1 cellular context compared by ENCODE assay signal in genomic region chr1:145607833-145608733, GRCh38.
TF ChIP-seq lines count a peak whose summit lies in the region.
"Not testable (repeated sequence)": the region's sequence is repeated elsewhere in the genome, so short reads cannot be mapped to it uniquely, and the experiment has no call there.

GPR89A (plus strand) TSS chr1:145607988; CDS start chr1:145608134, 146 bp downstream.

TF ChIP-seq in K562, 482 proteins besides CTCF, POLR2A, EP300 and RAD21 (continued from another document):
- TF ChIP-seq TAF1 (IDR thresholded peaks at IDR 0.05; ENCODE audit: control insufficient read depth, extremely low read depth, insufficient read depth, low read length, severe bottlenecking) (peak; percentile 83), ETS1 (conservative IDR thresholded peaks at IDR 0.05; ENCODE audit: control insufficient read depth, low read depth, low read length) (0 out of 2 replicates have a peak, but pooled peaks have one; percentile 47), NRF1 (conservative IDR thresholded peaks at IDR 0.05 in 1 of 2, IDR thresholded peaks at IDR 0.05 in 1 of 2) (peak in 1 of 2 experiments; percentile 11; a peak in 1 of 4 replicates), HNRNPLL (IDR thresholded peaks at IDR 0.05; ENCODE audit: low read depth, low read length, poor library complexity, severe bottlenecking) (peak; percentile 29), TAF9B (IDR thresholded peaks at IDR 0.05; ENCODE audit: partially characterized antibody) (peak; percentile 62), CREB1 (IDR thresholded peaks at IDR 0.05) (peak; percentile 84), CREB1 (CRISPR knock-in tag; IDR thresholded peaks at IDR 0.05) (peak; percentile 85), POLR2H (tag; IDR thresholded peaks at IDR 0.05; ENCODE audit: low read depth) (peak; percentile 47; the same call in 1 of the 2 replicates), TFAP4 (CRISPR knock-in tag; IDR thresholded peaks at IDR 0.05; ENCODE audit: borderline replicate concordance) (peak; percentile 34; the same call in 1 of the 2 replicates), SUPT5H (IDR thresholded peaks at IDR 0.05) (peak; percentile 87), MYC (IDR thresholded peaks at IDR 0.05; ENCODE audit: low read depth, low read length) (peak; percentile 81), THAP12 (CRISPR knock-in tag; IDR thresholded peaks at IDR 0.05) (peak; percentile 63; the same call in 1 of the 2 replicates), POLR2B (IDR thresholded peaks at IDR 0.05; ENCODE audit: low read depth, partially characterized antibody) (peak; percentile 71), RBBP5 (IDR thresholded peaks at IDR 0.05; ENCODE audit: borderline replicate concordance, insufficient read depth, low read length, poor library complexity, severe bottlenecking) (peak; percentile 68), JUND (IDR thresholded peaks at IDR 0.05; ENCODE audit: borderline replicate concordance, low read depth, low read length) (peak; percentile 10; the same call in 1 of the 2 replicates), ATF1 (CRISPR knock-in tag; IDR thresholded peaks at IDR 0.05) (peak; percentile 77), ATF1 (tag; IDR thresholded peaks at IDR 0.05) (peak; percentile 69; the same call in 1 of the 2 replicates)
- TF ChIP-seq, protein P1, sequence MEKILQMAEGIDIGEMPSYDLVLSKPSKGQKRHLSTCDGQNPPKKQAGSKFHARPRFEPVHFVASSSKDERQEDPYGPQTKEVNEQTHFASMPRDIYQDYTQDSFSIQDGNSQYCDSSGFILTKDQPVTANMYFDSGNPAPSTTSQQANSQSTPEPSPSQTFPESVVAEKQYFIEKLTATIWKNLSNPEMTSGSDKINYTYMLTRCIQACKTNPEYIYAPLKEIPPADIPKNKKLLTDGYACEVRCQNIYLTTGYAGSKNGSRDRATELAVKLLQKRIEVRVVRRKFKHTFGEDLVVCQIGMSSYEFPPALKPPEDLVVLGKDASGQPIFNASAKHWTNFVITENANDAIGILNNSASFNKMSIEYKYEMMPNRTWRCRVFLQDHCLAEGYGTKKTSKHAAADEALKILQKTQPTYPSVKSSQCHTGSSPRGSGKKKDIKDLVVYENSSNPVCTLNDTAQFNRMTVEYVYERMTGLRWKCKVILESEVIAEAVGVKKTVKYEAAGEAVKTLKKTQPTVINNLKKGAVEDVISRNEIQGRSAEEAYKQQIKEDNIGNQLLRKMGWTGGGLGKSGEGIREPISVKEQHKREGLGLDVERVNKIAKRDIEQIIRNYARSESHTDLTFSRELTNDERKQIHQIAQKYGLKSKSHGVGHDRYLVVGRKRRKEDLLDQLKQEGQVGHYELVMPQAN (IDR thresholded peaks at IDR 0.05; ENCODE audit: borderline replicate concordance) = peak; percentile 67; the same call in 1 of the 2 replicates
- TF ChIP-seq MYC (CRISPR knock-in tag; IDR thresholded peaks at IDR 0.05; ENCODE audit: borderline replicate concordance, low read depth); JUND (tag; IDR thresholded peaks at IDR 0.05; ENCODE audit: borderline replicate concordance, low read depth, low read length): not testable (repeated sequence)
- TF ChIP-seq, protein P2, sequence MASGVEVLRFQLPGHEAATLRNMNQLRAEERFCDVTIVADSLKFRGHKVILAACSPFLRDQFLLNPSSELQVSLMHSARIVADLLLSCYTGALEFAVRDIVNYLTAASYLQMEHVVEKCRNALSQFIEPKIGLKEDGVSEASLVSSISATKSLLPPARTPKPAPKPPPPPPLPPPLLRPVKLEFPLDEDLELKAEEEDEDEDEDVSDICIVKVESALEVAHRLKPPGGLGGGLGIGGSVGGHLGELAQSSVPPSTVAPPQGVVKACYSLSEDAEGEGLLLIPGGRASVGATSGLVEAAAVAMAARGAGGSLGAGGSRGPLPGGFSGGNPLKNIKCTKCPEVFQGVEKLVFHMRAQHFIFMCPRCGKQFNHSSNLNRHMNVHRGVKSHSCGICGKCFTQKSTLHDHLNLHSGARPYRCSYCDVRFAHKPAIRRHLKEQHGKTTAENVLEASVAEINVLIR (CRISPR knock-in tag; IDR thresholded peaks at IDR 0.05) = peak; percentile 74
